ENCODE assay signal across 10 cellular contexts in the genomic region with DNA sequence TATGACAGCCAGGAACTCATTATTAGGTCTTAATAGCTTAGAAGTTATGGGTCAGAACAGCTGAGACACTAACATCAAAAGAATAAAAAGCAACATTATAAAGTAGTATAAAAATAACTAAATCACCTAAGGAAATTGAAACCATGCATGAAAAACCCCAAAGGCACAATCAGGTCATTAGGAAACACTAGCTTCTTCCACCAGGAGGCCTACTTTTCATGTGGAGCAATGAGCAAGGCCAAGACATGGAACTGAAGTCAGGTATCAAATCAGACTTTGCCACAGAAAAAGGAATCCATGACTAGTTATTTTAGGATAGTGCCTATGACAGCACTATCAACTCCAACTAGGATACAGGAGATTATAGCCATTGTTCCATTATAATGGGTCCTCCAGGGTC. TPM values are rescaled to one million over a fixed set of nuclear protein-coding genes. Genes with fewer than 3 reads are reported as not detected.
DNase-seq lines count a peak whose midpoint lies in the region; ATAC-seq, FAIRE-seq and TF ChIP-seq lines count a peak whose summit lies in the region.
"Had no signal": no experiment of that assay in that cellular context is flagged by ENCODE, and none has a peak within 500 bp of the region (broad histone marks: within the 10 kb centered on the region; RNA-seq: fewer than 3 reads in every experiment).

No MANE protein-coding gene starts in this region.

- H4K20me1 ChIP-seq in keratinocyte (ENCODE audit: control insufficient read depth, extremely low read depth, insufficient read depth, low read length): no peaks in the 10 kb centered on the region

- H3K9ac ChIP-seq in keratinocyte (ENCODE audit: control insufficient read depth, extremely low read depth, insufficient read depth, low read length): no peak overlapping the region
- H3K9ac ChIP-seq: parathyroid adenoma had no signal

- H3K36me3 ChIP-seq in CD8-positive, alpha-beta T cell (ENCODE audit: insufficient read depth, low read length): peaks cover 11% of the 10 kb centered on the region
- H3K36me3 ChIP-seq in keratinocyte (ENCODE audit: control insufficient read depth in 2 of 2, extremely low read depth in 1 of 2, insufficient read depth in 2 of 2, low read length in 2 of 2): peaks cover 1 to 3% of the 10 kb centered on the region in 2 experiments
- H3K36me3 ChIP-seq in upper lobe of right lung: peaks cover 26% of the 10 kb centered on the region

- H3K4me1 ChIP-seq in CD8-positive, alpha-beta T cell (ENCODE audit: insufficient read depth, low read length): peaks cover 31% of the 10 kb centered on the region
- H3K4me1 ChIP-seq in keratinocyte (ENCODE audit: control insufficient read depth, extremely low read depth, insufficient read depth, low read length): peaks cover 6% of the 10 kb centered on the region
- H3K4me1 ChIP-seq in upper lobe of right lung: no peaks in the 10 kb centered on the region

- CTCF ChIA-PET in CD8-positive, alpha-beta T cell (lab: Charles Lee): interaction anchor here (0.8 to 1.0 kb wide), 2 partner anchors 77 to 145 kb away, joined by 3 read pairs; no protein-coding TSS in a partner anchor
- CTCF ChIA-PET in WTC11 (lab: Charles Lee): interaction anchor here (0.9 kb wide), 1 partner anchor 146 kb away, joined by 3 read pairs; no protein-coding TSS in a partner anchor

- H3K27me3 ChIP-seq in CD8-positive, alpha-beta T cell (ENCODE audit: insufficient read depth, low read length): no peaks in the 10 kb centered on the region
- H3K27me3 ChIP-seq in keratinocyte (ENCODE audit: control insufficient read depth, extremely low read depth, insufficient read depth, low read length): no peaks in the 10 kb centered on the region
- no peaks in the 10 kb centered on the region for H3K27me3 ChIP-seq in upper lobe of right lung

- DNase-seq in CD8-positive, alpha-beta T cell: no peak
- no peak for DNase-seq in WTC11 (ENCODE audit: low spot score)
- DNase-seq in keratinocyte (ENCODE audit: low read depth, low spot score): no peak
- no peak for DNase-seq in stimulated activated CD4-positive, alpha-beta T cell treated with anti-CD3 and anti-CD28 coated beads, Interleukin-4, amount 100 ng/mL, for 1 hour
- DNase-seq in cerebellar nuclear complex (lab: John Stamatoyannopoulos, UW): no peak
- no peak for DNase-seq in upper lobe of right lung
- DNase-seq: NCI-H1436, Right ventricle myocardium superior had no signal

- no peaks in the 10 kb centered on the region for H3K9me3 Mint-ChIP-seq in CD8-positive, alpha-beta T cell
- no peaks in the 10 kb centered on the region for H3K9me3 Mint-ChIP-seq in WTC11

- FAIRE-seq in keratinocyte (lab: Jason Lieb, UNC): no peak

- H3K36me3 Mint-ChIP-seq in CD8-positive, alpha-beta T cell: peaks cover 69% of the 10 kb centered on the region
- H3K36me3 Mint-ChIP-seq in WTC11: peaks cover 50% of the 10 kb centered on the region

- H3K9me3 ChIP-seq in CD8-positive, alpha-beta T cell (ENCODE audit: low read length): no peaks in the 10 kb centered on the region
- H3K9me3 ChIP-seq in keratinocyte (ENCODE audit: control insufficient read depth, low read depth, low read length) (no peaks in the 10 kb centered on the region), upper lobe of right lung (no peaks in the 10 kb centered on the region)

- peaks cover 64% of the 10 kb centered on the region for H3K4me1 Mint-ChIP-seq in CD8-positive, alpha-beta T cell (ENCODE audit: low read depth)
- peaks cover 15% of the 10 kb centered on the region for H3K4me1 Mint-ChIP-seq in WTC11

- H3K4me3 Mint-ChIP-seq in CD8-positive, alpha-beta T cell: peak overlapping the region; percentile 18
- 0 out of 2 replicates have a peak overlapping the region, but pooled peaks have one; percentile 4 for H3K4me3 Mint-ChIP-seq in WTC11

- no peak overlapping the region for H3K27ac ChIP-seq in CD8-positive, alpha-beta T cell (ENCODE audit: low read depth, low read length)
- peak overlapping the region; percentile 7 for H3K27ac ChIP-seq in keratinocyte (ENCODE audit: control insufficient read depth, insufficient read depth, low read length)
- H3K27ac ChIP-seq in upper lobe of right lung: no peak overlapping the region
- H3K27ac ChIP-seq: parathyroid adenoma had no signal

- H3K27me3 Mint-ChIP-seq in CD8-positive, alpha-beta T cell (ENCODE audit: low read depth): no peaks in the 10 kb centered on the region
- no peaks in the 10 kb centered on the region for H3K27me3 Mint-ChIP-seq in WTC11 (ENCODE audit: low read depth)

- ATAC-seq in CD8-positive, alpha-beta T cell: no peak
- ATAC-seq in WTC11 (no peak), upper lobe of right lung (no peak)

- no peak for TF ChIP-seq CTCF in CD8-positive, alpha-beta T cell (IDR thresholded peaks at IDR 0.05)
- TF ChIP-seq CTCF in GM12875 (IDR thresholded peaks at IDR 0.05; ENCODE audit: borderline replicate concordance, insufficient read depth, low read depth, low read length) (peak; percentile 21; the same call in 1 of the 2 replicates), WTC11 (IDR thresholded peaks at IDR 0.05) (no peak), keratinocyte (optimal IDR thresholded peaks at IDR 0.05 in 1 of 3, IDR thresholded peaks at IDR 0.05 in 1 of 3, conservative IDR thresholded peaks at IDR 0.05 in 1 of 3; ENCODE audit: extremely low read depth in 1 of 3, insufficient read depth in 2 of 3, low read length in 3 of 3) (peak in 2 of 3 experiments; percentile 20 to 26), upper lobe of right lung (IDR thresholded peaks at IDR 0.05) (no peak)

- dilution Hi-C loops in keratinocyte (cut with MboI; ENCODE audit: extremely low pct_ligation_motif_present, low sequenced_read_pairs): no loop called here

- H2AFZ ChIP-seq in keratinocyte (ENCODE audit: control insufficient read depth, low read length): no peak overlapping the region
- H2AFZ ChIP-seq: parathyroid adenoma had no signal

- H3K79me2 ChIP-seq in keratinocyte (ENCODE audit: control insufficient read depth, insufficient read depth, low read length): peaks cover 91% of the 10 kb centered on the region

- H3K4me2 ChIP-seq in keratinocyte (ENCODE audit: control insufficient read depth, extremely low read depth, insufficient read depth, low read depth, low read length): no peak overlapping the region

- no peak overlapping the region for H3K4me3 ChIP-seq in CD8-positive, alpha-beta T cell (ENCODE audit: low read depth, low read length)
- H3K4me3 ChIP-seq in GM12875 (ENCODE audit: low read depth, low read length): no peak overlapping the region
- no peak overlapping the region for H3K4me3 ChIP-seq in keratinocyte (ENCODE audit: control insufficient read depth in 2 of 3, extremely low read depth in 1 of 3, insufficient read depth in 2 of 3, low read depth in 1 of 3, low read length in 3 of 3)
- H3K4me3 ChIP-seq in upper lobe of right lung: no peak overlapping the region

- intact Hi-C loops in CD8-positive, alpha-beta T cell (cut with DNase I, micrococcal nuclease): loop anchor here in 1 of 2 experiments (2.0 kb wide), 1 partner anchor 154 kb away; no protein-coding TSS in a partner anchor
- intact Hi-C loops in upper lobe of right lung (cut with DNase I): no loop called here

- POLR2A ChIA-PET in CD8-positive, alpha-beta T cell (lab: Charles Lee): no interaction called here
- POLR2A ChIA-PET in WTC11 (lab: Charles Lee): no interaction called here

- H3K9me1 ChIP-seq in keratinocyte (ENCODE audit: control insufficient read depth, extremely low read depth, insufficient read depth, low read length): no peaks in the 10 kb centered on the region

- peak overlapping the region; percentile 27 for H3K27ac Mint-ChIP-seq in CD8-positive, alpha-beta T cell
- 0 out of 2 replicates have a peak overlapping the region, but pooled peaks have one; percentile 41 for H3K27ac Mint-ChIP-seq in WTC11

TF ChIP-seq in WTC11, 78 proteins besides CTCF, POLR2A, EP300 and RAD21 (continues in another document):
- TF ChIP-seq, protein P1, sequence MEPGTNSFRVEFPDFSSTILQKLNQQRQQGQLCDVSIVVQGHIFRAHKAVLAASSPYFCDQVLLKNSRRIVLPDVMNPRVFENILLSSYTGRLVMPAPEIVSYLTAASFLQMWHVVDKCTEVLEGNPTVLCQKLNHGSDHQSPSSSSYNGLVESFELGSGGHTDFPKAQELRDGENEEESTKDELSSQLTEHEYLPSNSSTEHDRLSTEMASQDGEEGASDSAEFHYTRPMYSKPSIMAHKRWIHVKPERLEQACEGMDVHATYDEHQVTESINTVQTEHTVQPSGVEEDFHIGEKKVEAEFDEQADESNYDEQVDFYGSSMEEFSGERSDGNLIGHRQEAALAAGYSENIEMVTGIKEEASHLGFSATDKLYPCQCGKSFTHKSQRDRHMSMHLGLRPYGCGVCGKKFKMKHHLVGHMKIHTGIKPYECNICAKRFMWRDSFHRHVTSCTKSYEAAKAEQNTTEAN (CRISPR knock-in tag; IDR thresholded peaks at IDR 0.05): no peak
- TF ChIP-seq, protein P2, sequence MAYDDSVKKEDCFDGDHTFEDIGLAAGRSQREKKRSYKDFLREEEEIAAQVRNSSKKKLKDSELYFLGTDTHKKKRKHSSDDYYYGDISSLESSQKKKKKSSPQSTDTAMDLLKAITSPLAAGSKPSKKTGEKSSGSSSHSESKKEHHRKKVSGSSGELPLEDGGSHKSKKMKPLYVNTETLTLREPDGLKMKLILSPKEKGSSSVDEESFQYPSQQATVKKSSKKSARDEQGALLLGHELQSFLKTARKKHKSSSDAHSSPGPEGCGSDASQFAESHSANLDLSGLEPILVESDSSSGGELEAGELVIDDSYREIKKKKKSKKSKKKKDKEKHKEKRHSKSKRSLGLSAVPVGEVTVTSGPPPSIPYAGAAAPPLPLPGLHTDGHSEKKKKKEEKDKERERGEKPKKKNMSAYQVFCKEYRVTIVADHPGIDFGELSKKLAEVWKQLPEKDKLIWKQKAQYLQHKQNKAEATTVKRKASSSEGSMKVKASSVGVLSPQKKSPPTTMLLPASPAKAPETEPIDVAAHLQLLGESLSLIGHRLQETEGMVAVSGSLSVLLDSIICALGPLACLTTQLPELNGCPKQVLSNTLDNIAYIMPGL (CRISPR knock-in tag; IDR thresholded peaks at IDR 0.05): no peak
- TF ChIP-seq ZNF396 (CRISPR knock-in tag; IDR thresholded peaks at IDR 0.05; ENCODE audit: borderline replicate concordance): no peak

RNA-seq across cellular contexts. Expression of gene HUWE1, which starts 7.9 kb away (rescaled TPM):
- 100 to 1,000 TPM; 122 to 154 TPM for total RNA-seq in CD8-positive, alpha-beta T cell
- 265 to 277 TPM (median 269 TPM) in 3 replicates for total RNA-seq in WTC11 (2021)
- 53.6 to 66.5 TPM (median 55.7 TPM) in 3 replicates for polyA plus RNA-seq in keratinocyte
- 59.4 TPM for polyA plus RNA-seq in keratinocyte (2011; ENCODE audit: low read depth)
- polyA plus RNA-seq in keratinocyte (2011; cell fraction: cytosol; rRNA removed): 34.0 and 54.8 TPM in 2 replicates
- 266 and 282 TPM in 2 replicates for polyA plus RNA-seq in keratinocyte (2011; cell fraction: nucleus; rRNA removed)
- polyA plus RNA-seq in keratinocyte (2012; ENCODE audit: low replicate concordance): 67.6 and 78.3 TPM in 2 replicates
- polyA minus RNA-seq in keratinocyte: 223 to 344 TPM (median 328 TPM) in 3 replicates
- polyA minus RNA-seq in keratinocyte (2011; cell fraction: cytosol; rRNA and poly(A)+ RNA removed): 106 TPM
- polyA minus RNA-seq in keratinocyte (2011; cell fraction: nucleus; rRNA and poly(A)+ RNA removed): 327 and 509 TPM in 2 replicates
- total RNA-seq in upper lobe of right lung: 151 TPM

Comparison
In these comparisons a context has a peak if more than half of its experiments do, and no peak if none do; other contexts are left out.
1. CTCF ChIP-seq: peak in GM12875 (single experiment) and keratinocyte (2 of 3); none in CD8-positive, alpha-beta T cell (single experiment), WTC11 (single experiment) and upper lobe of right lung (single experiment).